ENCODE assay signal across 1 cellular context in the genomic region with DNA sequence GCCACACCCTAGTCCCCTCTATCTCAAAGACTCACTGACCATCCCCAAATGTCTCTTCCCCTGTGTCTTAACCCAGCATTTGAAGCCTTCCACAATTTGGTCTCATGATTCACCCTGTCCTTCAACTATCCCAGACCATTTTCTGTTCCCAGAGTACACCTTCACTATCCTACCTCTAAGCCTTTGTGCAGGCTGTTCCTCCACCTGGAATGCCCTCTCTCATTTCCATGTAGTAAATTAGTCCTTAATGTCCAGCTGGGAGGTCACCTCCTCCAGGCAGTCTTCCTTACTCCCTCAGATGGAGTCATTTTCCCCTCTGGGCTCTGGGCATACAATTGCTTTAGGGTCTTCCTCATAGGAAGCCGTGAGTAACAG.
TF ChIP-seq lines count a peak whose summit lies in the region.

No MANE protein-coding gene starts in this region.

TF ChIP-seq in H1, 55 proteins besides CTCF, POLR2A, EP300 and RAD21:
- TF ChIP-seq ATF2 (IDR thresholded peaks at IDR 0.05; ENCODE audit: low read length) (no peak), SIX5 (IDR thresholded peaks at IDR 0.05; ENCODE audit: low read depth, low read length) (no peak), SIN3A (conservative IDR thresholded peaks at IDR 0.05 in 1 of 2, IDR thresholded peaks at IDR 0.05 in 1 of 2; ENCODE audit: low read depth in 1 of 2, low read length in 2 of 2) (no peak), HDAC6 (IDR thresholded peaks at IDR 0.05; ENCODE audit: low read depth, low read length) (no peak), SP1 (IDR thresholded peaks at IDR 0.05; ENCODE audit: low read depth, low read length) (no peak), RBBP5 (IDR thresholded peaks at IDR 0.05; ENCODE audit: borderline replicate concordance, low read depth, low read length) (no peak), CHD2 (IDR thresholded peaks at IDR 0.05; ENCODE audit: low read length) (no peak), CHD7 (IDR thresholded peaks at IDR 0.05; ENCODE audit: insufficient replicate concordance, low read length) (no peak), MAFK (IDR thresholded peaks at IDR 0.05; ENCODE audit: low read depth, low read length) (no peak), POU5F1 (IDR thresholded peaks at IDR 0.05; ENCODE audit: low read depth, low read length) (no peak), NANOG (IDR thresholded peaks at IDR 0.05; ENCODE audit: insufficient read depth, low read depth, low read length, poor library complexity, severe bottlenecking) (no peak), FOSL1 (IDR thresholded peaks at IDR 0.05; ENCODE audit: insufficient read depth, low read depth, low read length) (no peak), ATF3 (IDR thresholded peaks at IDR 0.05; ENCODE audit: insufficient read depth, low read depth, low read length) (no peak), CBX5 (IDR thresholded peaks at IDR 0.05; ENCODE audit: low read depth, low read length) (no peak), CEBPB (IDR thresholded peaks at IDR 0.05; ENCODE audit: low read depth, low read length) (no peak), RFX5 (IDR thresholded peaks at IDR 0.05; ENCODE audit: borderline replicate concordance, low read depth, low read length) (no peak), CTBP2 (IDR thresholded peaks at IDR 0.05; ENCODE audit: borderline replicate concordance, insufficient read depth, insufficient read length, low read length) (no peak), GTF2F1 (IDR thresholded peaks at IDR 0.05; ENCODE audit: borderline replicate concordance, low read depth, low read length) (no peak)
TF ChIP-seq in H1: peak in this region for 0.
